9 cellular contexts compared by ENCODE assay signal in genomic region chr5:58871648-58872242, GRCh38.
DNase-seq lines count a peak whose midpoint lies in the region; ATAC-seq and TF ChIP-seq lines count a peak whose summit lies in the region.
"Had no signal": no experiment of that assay in that cellular context is flagged by ENCODE, and none has a peak within 500 bp of the region (broad histone marks: within the 10 kb centered on the region; RNA-seq: fewer than 3 reads in every experiment).

No MANE protein-coding gene starts in this region.

- WGBS in mesenchymal stem cell: 100% methylated on average over 1 of the region's 3 CpGs

- H3K14ac ChIP-seq in mesenchymal stem cell (ENCODE audit: low read length in 2 of 2): no peak overlapping the region

- H3K9me3 ChIP-seq in mesenchymal stem cell (ENCODE audit: control insufficient read depth, low read length): no peaks in the 10 kb centered on the region

- H2BK120ac ChIP-seq in mesenchymal stem cell (ENCODE audit: low read depth, low read length): no peak overlapping the region

- H2BK12ac ChIP-seq in mesenchymal stem cell (ENCODE audit: low read length in 2 of 2): no peak overlapping the region

- H3K36me3 Mint-ChIP-seq in activated T-cell treated with anti-CD3 and anti-CD28 coated beads, Interleukin-2, amount 50 U/mL, for 72 hours (ENCODE audit: insufficient read depth in 2 of 2): no peaks in the 10 kb centered on the region
- H3K36me3 Mint-ChIP-seq in activated T-cell treated with anti-CD3 and anti-CD28 coated beads, Interleukin-2, amount 50 U/mL, for 4 hours (ENCODE audit: insufficient read depth): no peaks in the 10 kb centered on the region
- H3K36me3 Mint-ChIP-seq in activated T-cell treated with anti-CD3 and anti-CD28 coated beads, Interleukin-2, amount 50 U/mL, for 24 hours (ENCODE audit: low read depth): no peaks in the 10 kb centered on the region

- H3K9ac ChIP-seq in mesenchymal stem cell (ENCODE audit: low read length): no peak overlapping the region

- no peak overlapping the region for H3K18ac ChIP-seq in mesenchymal stem cell (ENCODE audit: low read depth in 1 of 2, low read length in 2 of 2)

- no peak overlapping the region for H3K4me3 ChIP-seq in cardiac fibroblast (replicated peaks in 1 of 2; ENCODE audit: low read depth in 2 of 2, low read length in 2 of 2)
- no peak overlapping the region for H3K4me3 ChIP-seq in mesenchymal stem cell (ENCODE audit: insufficient read depth in 1 of 2, low read depth in 1 of 2, low read length in 2 of 2)

- H3K4me1 ChIP-seq in mesenchymal stem cell (ENCODE audit: control insufficient read depth, insufficient read depth, low read depth, low read length): no peaks in the 10 kb centered on the region

- no peaks in the 10 kb centered on the region for H3K9me3 Mint-ChIP-seq in activated T-cell treated with anti-CD3 and anti-CD28 coated beads, Interleukin-2, amount 50 U/mL, for 72 hours
- H3K9me3 Mint-ChIP-seq in activated T-cell treated with anti-CD3 and anti-CD28 coated beads, Interleukin-2, amount 50 U/mL, for 4 hours: no peaks in the 10 kb centered on the region
- no peaks in the 10 kb centered on the region for H3K9me3 Mint-ChIP-seq in activated T-cell treated with anti-CD3 and anti-CD28 coated beads, Interleukin-2, amount 50 U/mL, for 24 hours
- H3K9me3 Mint-ChIP-seq: stimulated activated naive CD8-positive, alpha-beta T cell treated with anti-CD3 and anti-CD28 coated beads, Interleukin-15, Interleukin-2, amounts not matched to agents 100 ng/mL and 50 ng/mL, for 24 hours had no signal

- no peak for ATAC-seq in activated T-cell treated with anti-CD3 and anti-CD28 coated beads, Interleukin-2, amount 50 U/mL, for 72 hours (replicated peaks in 1 of 2)
- ATAC-seq in activated T-cell treated with anti-CD3 and anti-CD28 coated beads, Interleukin-2, amount 50 U/mL, for 4 hours: no peak
- peak; percentile 61 for ATAC-seq in GM21717 (IDR thresholded peaks at IDR 0.05; ENCODE audit: unreplicated experiment)

- no peak overlapping the region for H4K91ac ChIP-seq in mesenchymal stem cell (ENCODE audit: low read length)

- TF ChIP-seq CTCF in cardiac fibroblast (IDR thresholded peaks at IDR 0.05; ENCODE audit: low read depth, low read length): peak; percentile 59

- H2AK5ac ChIP-seq in mesenchymal stem cell (ENCODE audit: low read length, severe bottlenecking): no peak overlapping the region

- H2BK5ac ChIP-seq in mesenchymal stem cell (ENCODE audit: low read depth, low read length, poor library complexity, severe bottlenecking): no peak overlapping the region

- H3K27me3 Mint-ChIP-seq in activated T-cell treated with anti-CD3 and anti-CD28 coated beads, Interleukin-2, amount 50 U/mL, for 72 hours (ENCODE audit: low read depth): peaks cover 29% of the 10 kb centered on the region
- peaks cover 7% of the 10 kb centered on the region for H3K27me3 Mint-ChIP-seq in activated T-cell treated with anti-CD3 and anti-CD28 coated beads, Interleukin-2, amount 50 U/mL, for 4 hours (ENCODE audit: low read depth)
- peaks cover 20% of the 10 kb centered on the region for H3K27me3 Mint-ChIP-seq in activated T-cell treated with anti-CD3 and anti-CD28 coated beads, Interleukin-2, amount 50 U/mL, for 24 hours

- peak; percentile 21 to 47 for DNase-seq in activated T-cell treated with anti-CD3 and anti-CD28 coated beads, Interleukin-2, amount 50 U/mL, for 72 hours
- no peak for DNase-seq in activated T-cell treated with anti-CD3 and anti-CD28 coated beads, Interleukin-2, amount 50 U/mL, for 4 hours
- DNase-seq in NCI-H460 (ENCODE audit: extremely low read depth, low read depth) (peak; percentile 64), cardiac fibroblast (ENCODE audit: low read depth in 2 of 2) (peak; percentile 60 to 62), mesenchymal stem cell (peak; percentile 49), NCI-H226 (no peak)
- DNase-seq in activated T-cell treated with anti-CD3 and anti-CD28 coated beads, Interleukin-2, amount 50 U/mL, for 24 hours: no peak

- peaks cover 6 to 10% of the 10 kb centered on the region in 2 experiments for H3K27me3 ChIP-seq in mesenchymal stem cell (ENCODE audit: control insufficient read depth in 1 of 2, insufficient read depth in 1 of 2, low read length in 2 of 2)

- no peaks in the 10 kb centered on the region for H3K4me1 Mint-ChIP-seq in activated T-cell treated with anti-CD3 and anti-CD28 coated beads, Interleukin-2, amount 50 U/mL, for 72 hours (ENCODE audit: low read depth)
- no peaks in the 10 kb centered on the region for H3K4me1 Mint-ChIP-seq in activated T-cell treated with anti-CD3 and anti-CD28 coated beads, Interleukin-2, amount 50 U/mL, for 4 hours (ENCODE audit: low read depth)
- no peaks in the 10 kb centered on the region for H3K4me1 Mint-ChIP-seq in activated T-cell treated with anti-CD3 and anti-CD28 coated beads, Interleukin-2, amount 50 U/mL, for 24 hours (ENCODE audit: low read depth)

- H2AFZ ChIP-seq in mesenchymal stem cell (ENCODE audit: low read depth, low read length): no peak overlapping the region

- no peak overlapping the region for H3K4ac ChIP-seq in mesenchymal stem cell (ENCODE audit: low read depth in 1 of 2, low read length in 2 of 2)

- H3K36me3 ChIP-seq in mesenchymal stem cell (ENCODE audit: control insufficient read depth in 1 of 2, insufficient read depth in 2 of 2, low read depth in 1 of 2, low read length in 2 of 2): no peaks in the 10 kb centered on the region

- H3K4me2 ChIP-seq in mesenchymal stem cell (ENCODE audit: low read length, poor library complexity, severe bottlenecking): no peak overlapping the region

- H3K4me3 Mint-ChIP-seq in activated T-cell treated with anti-CD3 and anti-CD28 coated beads, Interleukin-2, amount 50 U/mL, for 72 hours: no peak overlapping the region
- H3K4me3 Mint-ChIP-seq in activated T-cell treated with anti-CD3 and anti-CD28 coated beads, Interleukin-2, amount 50 U/mL, for 4 hours: no peak overlapping the region
- no peak overlapping the region for H3K4me3 Mint-ChIP-seq in activated T-cell treated with anti-CD3 and anti-CD28 coated beads, Interleukin-2, amount 50 U/mL, for 24 hours
- H3K4me3 Mint-ChIP-seq: stimulated activated naive CD8-positive, alpha-beta T cell treated with anti-CD3 and anti-CD28 coated beads, Interleukin-15, Interleukin-2, amounts not matched to agents 100 ng/mL and 50 ng/mL, for 24 hours had no signal

- H4K8ac ChIP-seq in mesenchymal stem cell (ENCODE audit: low read length): no peak overlapping the region

- no peaks in the 10 kb centered on the region for H3K79me1 ChIP-seq in mesenchymal stem cell (replicated peaks; ENCODE audit: low read length, poor library complexity, severe bottlenecking)

- H2BK15ac ChIP-seq in mesenchymal stem cell (ENCODE audit: low read depth, poor library complexity, severe bottlenecking): no peak overlapping the region

- H3K27ac Mint-ChIP-seq in activated T-cell treated with anti-CD3 and anti-CD28 coated beads, Interleukin-2, amount 50 U/mL, for 72 hours: no peak overlapping the region
- H3K27ac Mint-ChIP-seq in activated T-cell treated with anti-CD3 and anti-CD28 coated beads, Interleukin-2, amount 50 U/mL, for 24 hours: no peak overlapping the region
- H3K27ac Mint-ChIP-seq: stimulated activated naive CD8-positive, alpha-beta T cell treated with anti-CD3 and anti-CD28 coated beads, Interleukin-15, Interleukin-2, amounts not matched to agents 100 ng/mL and 50 ng/mL, for 24 hours had no signal

- H3K23ac ChIP-seq in mesenchymal stem cell (ENCODE audit: low read length in 2 of 2): no peak overlapping the region

- no peak overlapping the region for H3K27ac ChIP-seq in mesenchymal stem cell (ENCODE audit: low read length, poor library complexity, severe bottlenecking)

Comparison
In these comparisons a context has a peak if more than half of its experiments do, and no peak if none do; other contexts are left out.
1. DNase-seq: peak in activated T-cell treated with anti-CD3 and anti-CD28 coated beads, Interleukin-2, amount 50 U/mL, for 72 hours (2 of 2), NCI-H460 (single experiment), cardiac fibroblast (2 of 2) and mesenchymal stem cell (single experiment); none in activated T-cell treated with anti-CD3 and anti-CD28 coated beads, Interleukin-2, amount 50 U/mL, for 4 hours (single experiment), NCI-H226 (single experiment) and activated T-cell treated with anti-CD3 and anti-CD28 coated beads, Interleukin-2, amount 50 U/mL, for 24 hours (single experiment).